1 cellular context compared by ENCODE assay signal in genomic region chr11:109892321-109892794, GRCh38.
TF ChIP-seq lines count a peak whose summit lies in the region.

No MANE protein-coding gene starts in this region.

TF ChIP-seq in K562, 482 proteins besides CTCF, POLR2A, EP300 and RAD21 (continued from another document):
- TF ChIP-seq SRSF9 (IDR thresholded peaks at IDR 0.05; ENCODE audit: borderline replicate concordance, low read depth, low read length) (no peak), TBL1XR1 (IDR thresholded peaks at IDR 0.05; ENCODE audit: low read length in 2 of 2) (peak in 1 of 2 experiments; percentile 69; a peak in 1 of 4 replicates), PML (IDR thresholded peaks at IDR 0.05; ENCODE audit: low read length) (peak; percentile 35; the same call in 1 of the 2 replicates), JUND (IDR thresholded peaks at IDR 0.05; ENCODE audit: borderline replicate concordance, low read depth, low read length) (peak; percentile 75), JUND (tag; IDR thresholded peaks at IDR 0.05; ENCODE audit: borderline replicate concordance, low read depth, low read length) (peak; percentile 43; the same call in 1 of the 3 replicates), SMAD3 (CRISPR knock-in tag; conservative IDR thresholded peaks at IDR 0.05) (no peak), CC2D1A (IDR thresholded peaks at IDR 0.05) (peak; percentile 35; the same call in 1 of the 2 replicates), ZNF232 (CRISPR knock-in tag; IDR thresholded peaks at IDR 0.05) (no peak), ARID1B (IDR thresholded peaks at IDR 0.05) (peak; percentile 94), ZNF274 (IDR thresholded peaks at IDR 0.05; ENCODE audit: borderline replicate concordance, low read depth, low read length) (no peak), ZEB2 (IDR thresholded peaks at IDR 0.05) (peak; percentile 36; the same call in 1 of the 2 replicates), ARNT (IDR thresholded peaks at IDR 0.05) (peak in 1 of 2 experiments; percentile 63; a peak in 1 of 4 replicates), SMAD4 (CRISPR knock-in tag; conservative IDR thresholded peaks at IDR 0.05) (peak; percentile 33), PRDM10 (IDR thresholded peaks at IDR 0.05; ENCODE audit: partially characterized antibody) (peak; percentile 58), ELK1 (CRISPR knock-in tag; IDR thresholded peaks at IDR 0.05) (no peak), TAL1 (IDR thresholded peaks at IDR 0.05) (peak; percentile 75), ZNF551 (CRISPR knock-in tag; IDR thresholded peaks at IDR 0.05) (no peak), BRD9 (IDR thresholded peaks at IDR 0.05; ENCODE audit: low read depth, partially characterized antibody) (peak; percentile 76), NFIC (IDR thresholded peaks at IDR 0.05) (peak; percentile 45; the same call in 1 of the 2 replicates), ZNF444 (CRISPR knock-in tag; IDR thresholded peaks at IDR 0.05) (no peak), KLF16 (IDR thresholded peaks at IDR 0.05) (0 out of 2 replicates have a peak, but pooled peaks have one; percentile 24), XRCC5 (IDR thresholded peaks at IDR 0.05; ENCODE audit: low read depth, low read length) (no peak), ZNF3 (CRISPR knock-in tag; IDR thresholded peaks at IDR 0.05) (no peak), E2F3 (CRISPR knock-in tag; IDR thresholded peaks at IDR 0.05) (no peak), MTA2 (IDR thresholded peaks at IDR 0.05; ENCODE audit: low read depth) (peak; percentile 73), TCF3 (CRISPR knock-in tag; IDR thresholded peaks at IDR 0.05) (peak; percentile 55), ZNF124 (CRISPR knock-in tag; IDR thresholded peaks at IDR 0.05) (no peak), EP400 (IDR thresholded peaks at IDR 0.05) (peak; percentile 21; the same call in 1 of the 2 replicates), TCF7L2 (IDR thresholded peaks at IDR 0.05; ENCODE audit: low read depth, low read length) (no peak), NCOA1 (IDR thresholded peaks at IDR 0.05; ENCODE audit: low read depth) (peak; percentile 53; the same call in 1 of the 2 replicates), LCOR (CRISPR knock-in tag; IDR thresholded peaks at IDR 0.05) (no peak), CBFA2T3 (IDR thresholded peaks at IDR 0.05) (peak; percentile 90), DPF2 (IDR thresholded peaks at IDR 0.05) (peak; percentile 90), CBFA2T2 (conservative IDR thresholded peaks at IDR 0.05) (peak; percentile 77), MAZ (CRISPR knock-in tag; conservative IDR thresholded peaks at IDR 0.05 in 1 of 2, IDR thresholded peaks at IDR 0.05 in 1 of 2) (0 out of 4 replicates have a peak, but pooled peaks of 1 of the 2 experiments have one; percentile 15), FOSL1 (tag; conservative IDR thresholded peaks at IDR 0.05) (peak; percentile 81), KDM4B (IDR thresholded peaks at IDR 0.05; ENCODE audit: borderline replicate concordance in 2 of 2, low read depth in 1 of 2) (no peak), ZNF174 (CRISPR knock-in tag; IDR thresholded peaks at IDR 0.05) (no peak), ZNF134 (CRISPR knock-in tag; conservative IDR thresholded peaks at IDR 0.05) (no peak), TRIM24 (IDR thresholded peaks at IDR 0.05) (peak; percentile 25 to 49; a peak in 2 of 4 replicates), TEAD4 (IDR thresholded peaks at IDR 0.05; ENCODE audit: low read length) (peak; percentile 74), TEAD4 (CRISPR knock-in tag; IDR thresholded peaks at IDR 0.05; ENCODE audit: borderline replicate concordance) (no peak), SMARCC2 (IDR thresholded peaks at IDR 0.05; ENCODE audit: low read depth) (peak; percentile 67; the same call in 1 of the 2 replicates), SMARCA4 (IDR thresholded peaks at IDR 0.05) (peak; percentile 89), SMARCE1 (IDR thresholded peaks at IDR 0.05) (peak; percentile 83), MTF1 (CRISPR knock-in tag; IDR thresholded peaks at IDR 0.05; ENCODE audit: borderline replicate concordance) (no peak), HSF4 (CRISPR knock-in tag; IDR thresholded peaks at IDR 0.05; ENCODE audit: borderline replicate concordance) (no peak), NCOR1 (IDR thresholded peaks at IDR 0.05) (peak; percentile 82), HDAC3 (IDR thresholded peaks at IDR 0.05; ENCODE audit: borderline replicate concordance, partially characterized antibody) (peak; percentile 56), STAT5A (IDR thresholded peaks at IDR 0.05; ENCODE audit: borderline replicate concordance, low read length) (peak; percentile 94)
- TF ChIP-seq, protein P1, sequence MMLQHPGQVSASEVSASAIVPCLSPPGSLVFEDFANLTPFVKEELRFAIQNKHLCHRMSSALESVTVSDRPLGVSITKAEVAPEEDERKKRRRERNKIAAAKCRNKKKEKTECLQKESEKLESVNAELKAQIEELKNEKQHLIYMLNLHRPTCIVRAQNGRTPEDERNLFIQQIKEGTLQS (IDR thresholded peaks at IDR 0.05) = peak; percentile 63; the same call in 1 of the 2 replicates
- TF ChIP-seq, protein P1 (CRISPR knock-in tag; conservative IDR thresholded peaks at IDR 0.05) = no peak
- TF ChIP-seq, protein P2, sequence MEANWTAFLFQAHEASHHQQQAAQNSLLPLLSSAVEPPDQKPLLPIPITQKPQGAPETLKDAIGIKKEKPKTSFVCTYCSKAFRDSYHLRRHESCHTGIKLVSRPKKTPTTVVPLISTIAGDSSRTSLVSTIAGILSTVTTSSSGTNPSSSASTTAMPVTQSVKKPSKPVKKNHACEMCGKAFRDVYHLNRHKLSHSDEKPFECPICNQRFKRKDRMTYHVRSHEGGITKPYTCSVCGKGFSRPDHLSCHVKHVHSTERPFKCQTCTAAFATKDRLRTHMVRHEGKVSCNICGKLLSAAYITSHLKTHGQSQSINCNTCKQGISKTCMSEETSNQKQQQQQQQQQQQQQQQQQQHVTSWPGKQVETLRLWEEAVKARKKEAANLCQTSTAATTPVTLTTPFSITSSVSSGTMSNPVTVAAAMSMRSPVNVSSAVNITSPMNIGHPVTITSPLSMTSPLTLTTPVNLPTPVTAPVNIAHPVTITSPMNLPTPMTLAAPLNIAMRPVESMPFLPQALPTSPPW (CRISPR knock-in tag; IDR thresholded peaks at IDR 0.05) = peak; percentile 24; the same call in 1 of the 2 replicates
- TF ChIP-seq, protein P3, sequence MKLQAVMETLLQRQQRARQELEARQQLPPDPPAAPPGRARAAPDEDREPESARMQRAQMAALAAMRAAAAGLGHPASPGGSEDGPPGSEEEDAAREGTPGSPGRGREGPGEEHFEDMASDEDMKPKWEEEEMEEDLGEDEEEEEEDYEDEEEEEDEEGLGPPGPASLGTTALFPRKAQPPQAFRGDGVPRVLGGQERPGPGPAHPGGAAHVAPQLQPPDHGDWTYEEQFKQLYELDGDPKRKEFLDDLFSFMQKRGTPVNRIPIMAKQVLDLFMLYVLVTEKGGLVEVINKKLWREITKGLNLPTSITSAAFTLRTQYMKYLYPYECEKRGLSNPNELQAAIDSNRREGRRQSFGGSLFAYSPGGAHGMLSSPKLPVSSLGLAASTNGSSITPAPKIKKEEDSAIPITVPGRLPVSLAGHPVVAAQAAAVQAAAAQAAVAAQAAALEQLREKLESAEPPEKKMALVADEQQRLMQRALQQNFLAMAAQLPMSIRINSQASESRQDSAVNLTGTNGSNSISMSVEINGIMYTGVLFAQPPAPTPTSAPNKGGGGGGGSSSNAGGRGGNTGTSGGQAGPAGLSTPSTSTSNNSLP (IDR thresholded peaks at IDR 0.05; ENCODE audit: borderline replicate concordance, low read depth, low read length) = peak; percentile 72; the same call in 1 of the 2 replicates
- TF ChIP-seq, protein P4, sequence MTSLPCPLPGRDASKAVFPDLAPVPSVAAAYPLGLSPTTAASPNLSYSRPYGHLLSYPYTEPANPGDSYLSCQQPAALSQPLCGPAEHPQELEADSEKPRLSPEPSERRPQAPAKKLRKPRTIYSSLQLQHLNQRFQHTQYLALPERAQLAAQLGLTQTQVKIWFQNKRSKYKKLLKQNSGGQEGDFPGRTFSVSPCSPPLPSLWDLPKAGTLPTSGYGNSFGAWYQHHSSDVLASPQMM (CRISPR knock-in tag; IDR thresholded peaks at IDR 0.05) = no peak
